ENCODE assay signal across 10 cellular contexts in genomic region chr9:121972501-121972981, GRCh38.
DNase-seq lines count a peak whose midpoint lies in the region; ATAC-seq, FAIRE-seq and TF ChIP-seq lines count a peak whose summit lies in the region.
"Had no signal": no experiment of that assay in that cellular context is flagged by ENCODE, and none has a peak within 500 bp of the region (broad histone marks: within the 10 kb centered on the region; RNA-seq: fewer than 3 reads in every experiment).

No MANE protein-coding gene starts in this region.

- no peak overlapping the region for H3K4me3 Mint-ChIP-seq in stimulated activated naive B cell treated with anti-CD40 and anti-IgM and Interleukin-4, amounts not matched to agents 10 μg/mL and 1 μg/mL and 100 μg/mL, for 72 hours
- no peak overlapping the region for H3K4me3 Mint-ChIP-seq in activated T-helper 2 cell treated with anti-CD3 and anti-CD28 coated beads, Interferon-gamma antibody, Interleukin-2, Interleukin-4, amounts not matched to agents 10 μg/mL and 5 μg/mL and 100 μg/mL, durations not matched to agents 14 hours and 24 hours and 36 hours (ENCODE audit: low read depth)

- no peaks in the 10 kb centered on the region; the same call in 2 of the 3 replicates for H3K9me3 ChIP-seq in GM12878 (replicated peaks; ENCODE audit: control insufficient read depth, insufficient read depth, low read length)

- H3K4me3 ChIP-seq in GM12878, result no peak overlapping the region
- H3K4me3 ChIP-seq: cardiac muscle cell had no signal

- TF ChIP-seq POLR2A in GM12878 (IDR thresholded peaks at IDR 0.05; ENCODE audit: low read depth, low read length), result no peak

- peaks cover 9% of the 10 kb centered on the region for H3K4me1 ChIP-seq in GM12878 (ENCODE audit: control insufficient read depth, insufficient read depth, low read length)

- WGBS in GM12878 (ENCODE audit: insufficient coverage, insufficient replicate concordance, low lambda C conversion rate, missing lambda C conversion rate), result 7% methylated on average over 7 of the region's 7 CpGs

- no peaks in the 10 kb centered on the region; a peak in 1 of 4 replicates for H3K27me3 ChIP-seq in GM12878 (replicated peaks in 1 of 2; ENCODE audit: control insufficient read depth in 2 of 2, insufficient read depth in 2 of 2, low read length in 1 of 2)
- H3K27me3 ChIP-seq: cardiac muscle cell had no signal

- TF ChIP-seq CTCF in GM12878 (IDR thresholded peaks at IDR 0.05 in 2 of 3, conservative IDR thresholded peaks at IDR 0.05 in 1 of 3; ENCODE audit: control insufficient read depth in 2 of 3, extremely low read depth in 1 of 3, insufficient read depth in 1 of 3, low read depth in 3 of 3, low read length in 3 of 3), result no peak

- H3K79me2 ChIP-seq in GM12878 (ENCODE audit: control insufficient read depth, insufficient read depth, low read length), result no peaks in the 10 kb centered on the region

- H3K36me3 ChIP-seq in GM12878 (ENCODE audit: control insufficient read depth in 2 of 2, insufficient read depth in 2 of 2, low read length in 1 of 2), result no peaks in the 10 kb centered on the region
- H3K36me3 ChIP-seq: cardiac muscle cell had no signal

- no peak for TF ChIP-seq RAD21 in GM12878 (IDR thresholded peaks at IDR 0.05; ENCODE audit: insufficient read depth, low read depth, low read length)

- H3K9me3 Mint-ChIP-seq in stimulated activated naive B cell treated with anti-CD40 and anti-IgM and Interleukin-4, amounts not matched to agents 10 μg/mL and 1 μg/mL and 100 μg/mL, for 72 hours, result peaks cover 0 to 2% of the 10 kb centered on the region in 2 donors
- no peaks in the 10 kb centered on the region for H3K9me3 Mint-ChIP-seq in activated T-helper 2 cell treated with anti-CD3 and anti-CD28 coated beads, Interferon-gamma antibody, Interleukin-2, Interleukin-4, amounts not matched to agents 10 μg/mL and 5 μg/mL and 100 μg/mL, durations not matched to agents 14 hours and 24 hours and 36 hours

- H3K27me3 Mint-ChIP-seq in stimulated activated naive B cell treated with anti-CD40 and anti-IgM and Interleukin-4, amounts not matched to agents 10 μg/mL and 1 μg/mL and 100 μg/mL, for 72 hours, result no peaks in the 10 kb centered on the region
- H3K27me3 Mint-ChIP-seq in activated T-helper 2 cell treated with anti-CD3 and anti-CD28 coated beads, Interferon-gamma antibody, Interleukin-2, Interleukin-4, amounts not matched to agents 10 μg/mL and 5 μg/mL and 100 μg/mL, durations not matched to agents 14 hours and 24 hours and 36 hours (ENCODE audit: low read depth), result no peaks in the 10 kb centered on the region

- H2AFZ ChIP-seq in GM12878 (ENCODE audit: control insufficient read depth, low read depth, low read length), result no peak overlapping the region

- peaks cover 12 to 18% of the 10 kb centered on the region in 2 donors for H3K36me3 Mint-ChIP-seq in stimulated activated naive B cell treated with anti-CD40 and anti-IgM and Interleukin-4, amounts not matched to agents 10 μg/mL and 1 μg/mL and 100 μg/mL, for 72 hours
- no peaks in the 10 kb centered on the region for H3K36me3 Mint-ChIP-seq in activated T-helper 2 cell treated with anti-CD3 and anti-CD28 coated beads, Interferon-gamma antibody, Interleukin-2, Interleukin-4, amounts not matched to agents 10 μg/mL and 5 μg/mL and 100 μg/mL, durations not matched to agents 14 hours and 24 hours and 36 hours (ENCODE audit: low read depth)

- DNase-seq in GM19238 (ENCODE audit: insufficient read length, low spot score) (peak; percentile 23), GM12878 (ENCODE audit: low read depth, low spot score) (peak; percentile 59), cerebellum (ENCODE audit: low spot score) (no peak), T-helper 9 cell (no peak), cortex of kidney (lab: John Stamatoyannopoulos, UW) (no peak)
- DNase-seq in stimulated activated naive B cell treated with anti-CD40 and anti-IgM and Interleukin-4, amounts not matched to agents 10 μg/mL and 1 μg/mL and 100 μg/mL, for 72 hours, result peak; percentile 26
- no peak for DNase-seq in activated T-helper 2 cell treated with anti-CD3 and anti-CD28 coated beads, Interferon-gamma antibody, Interleukin-2, Interleukin-4, amounts not matched to agents 10 μg/mL and 5 μg/mL and 100 μg/mL, durations not matched to agents 14 hours and 24 hours and 36 hours (ENCODE audit: low spot score)

- no peak for TF ChIP-seq EP300 in GM12878 (IDR thresholded peaks at IDR 0.05; ENCODE audit: borderline replicate concordance in 1 of 2, control insufficient read depth in 1 of 2, low read depth in 2 of 2, low read length in 2 of 2)

- no peak overlapping the region for H3K27ac ChIP-seq in GM12878 (ENCODE audit: control insufficient read depth, insufficient read depth)
- H3K27ac ChIP-seq: cardiac muscle cell had no signal

- intact Hi-C loops in GM12878 (cut with micrococcal nuclease; ENCODE audit: unreplicated experiment), result no loop called here
- intact Hi-C loops in activated T-helper 2 cell treated with anti-CD3 and anti-CD28 coated beads, Interferon-gamma antibody, Interleukin-2, Interleukin-4, amounts not matched to agents 10 μg/mL and 5 μg/mL and 100 μg/mL, durations not matched to agents 14 hours and 24 hours and 36 hours (cut with micrococcal nuclease), result no loop called here

- ATAC-seq in HG03442 (IDR thresholded peaks at IDR 0.05; ENCODE audit: unreplicated experiment) (peak; percentile 73), GM12878 (peak; percentile 96)
- ATAC-seq in stimulated activated naive B cell treated with anti-CD40 and anti-IgM and Interleukin-4, amounts not matched to agents 10 μg/mL and 1 μg/mL and 100 μg/mL, for 72 hours (replicated peaks), result peak; percentile 84 to 91

- RAD21 ChIA-PET in GM12878 (lab: Charles Lee; ENCODE audit: unreplicated experiment), result no interaction called here

- no peaks in the 10 kb centered on the region for H4K20me1 ChIP-seq in GM12878 (ENCODE audit: control insufficient read depth, insufficient read depth)

- H3K27ac Mint-ChIP-seq in stimulated activated naive B cell treated with anti-CD40 and anti-IgM and Interleukin-4, amounts not matched to agents 10 μg/mL and 1 μg/mL and 100 μg/mL, for 72 hours, result no peak overlapping the region
- H3K27ac Mint-ChIP-seq in activated T-helper 2 cell treated with anti-CD3 and anti-CD28 coated beads, Interferon-gamma antibody, Interleukin-2, Interleukin-4, amounts not matched to agents 10 μg/mL and 5 μg/mL and 100 μg/mL, durations not matched to agents 14 hours and 24 hours and 36 hours, result no peak overlapping the region
- H3K27ac Mint-ChIP-seq: IgD-negative memory B cell had no signal

- POLR2A ChIA-PET in GM12878 (lab: Charles Lee), result no interaction called here

- BruUV-seq in GM12878 (replicated peaks; lab: Mats Ljungman, UMichigan), result no TSS peak

- peaks cover 9 to 11% of the 10 kb centered on the region in 2 donors for H3K4me1 Mint-ChIP-seq in stimulated activated naive B cell treated with anti-CD40 and anti-IgM and Interleukin-4, amounts not matched to agents 10 μg/mL and 1 μg/mL and 100 μg/mL, for 72 hours
- no peaks in the 10 kb centered on the region for H3K4me1 Mint-ChIP-seq in activated T-helper 2 cell treated with anti-CD3 and anti-CD28 coated beads, Interferon-gamma antibody, Interleukin-2, Interleukin-4, amounts not matched to agents 10 μg/mL and 5 μg/mL and 100 μg/mL, durations not matched to agents 14 hours and 24 hours and 36 hours (ENCODE audit: low read depth)

- peak; percentile 59 for FAIRE-seq in GM12878 (lab: Jason Lieb, UNC)

- no peak overlapping the region for H3K4me2 ChIP-seq in GM12878 (ENCODE audit: control insufficient read depth, insufficient read depth)

- CTCF ChIA-PET in GM12878 (lab: Yijun Ruan, JAX), result no interaction called here

- in situ Hi-C loops in GM12878 (cut with MboI), result no loop called here

- H3K9ac ChIP-seq in GM12878 (ENCODE audit: control insufficient read depth, insufficient read depth, low read length), result no peak overlapping the region

- SMC1A ChIA-PET in GM12878 (lab: Charles Lee; ENCODE audit: uncharacterized antibody, unreplicated experiment), result interaction anchor here (1.0 kb wide), 1 partner anchor 12 kb away, joined by 3 read pairs; no protein-coding TSS in a partner anchor

TF ChIP-seq in GM12878, 131 proteins besides CTCF, POLR2A, EP300 and RAD21 (continues in another document):
- TF ChIP-seq ZNF592 (IDR thresholded peaks at IDR 0.05), result no peak
- TF ChIP-seq BMI1 (IDR thresholded peaks at IDR 0.05; ENCODE audit: borderline replicate concordance), result no peak
- no peak for TF ChIP-seq SP1 (IDR thresholded peaks at IDR 0.05; ENCODE audit: low read depth, low read length)
- no peak for TF ChIP-seq RUNX3 (IDR thresholded peaks at IDR 0.05; ENCODE audit: low read length)

Comparison
In these comparisons a context has a peak if more than half of its experiments do, and no peak if none do; other contexts are left out.
1. DNase-seq: peak in GM19238 (single experiment), GM12878 (single experiment) and stimulated activated naive B cell treated with anti-CD40 and anti-IgM and Interleukin-4, amounts not matched to agents 10 μg/mL and 1 μg/mL and 100 μg/mL, for 72 hours (single experiment); none in cerebellum (single experiment), T-helper 9 cell (single experiment), activated T-helper 2 cell treated with anti-CD3 and anti-CD28 coated beads, Interferon-gamma antibody, Interleukin-2, Interleukin-4, amounts not matched to agents 10 μg/mL and 5 μg/mL and 100 μg/mL, durations not matched to agents 14 hours and 24 hours and 36 hours (single experiment) and cortex of kidney (single experiment).
2. Peak in every context shown above with its lines, with median percentiles within 50 percentile points of each other: ATAC-seq.